16 cellular contexts compared by ENCODE assay signal in genomic region chr12:120737557-120738251, GRCh38. TPM values are rescaled to one million over a fixed set of nuclear protein-coding genes. Genes with fewer than 3 reads are reported as not detected.
DNase-seq lines count a peak whose midpoint lies in the region; ATAC-seq, FAIRE-seq and TF ChIP-seq lines count a peak whose summit lies in the region.
"Had no signal": no experiment of that assay in that cellular context is flagged by ENCODE, and none has a peak within 500 bp of the region (broad histone marks: within the 10 kb centered on the region; RNA-seq: fewer than 3 reads in every experiment).

No MANE protein-coding gene starts in this region.

- no peaks in the 10 kb centered on the region for H3K79me2 ChIP-seq in GM12878 (ENCODE audit: control insufficient read depth, insufficient read depth, low read length)

- no peak for FAIRE-seq in GM12878 (lab: Jason Lieb, UNC)

- ATAC-seq in GM12878 (peak; percentile 72), GM18502 (IDR thresholded peaks at IDR 0.05; ENCODE audit: poor library complexity, unreplicated experiment) (no peak), HG02678 (IDR thresholded peaks at IDR 0.05; ENCODE audit: unreplicated experiment) (no peak)

- no peak for TF ChIP-seq POLR2A in GM12878 (IDR thresholded peaks at IDR 0.05; ENCODE audit: low read depth, low read length)

- H3K4me1 ChIP-seq in HEK293 (ENCODE audit: control insufficient read depth, insufficient read depth, low read length) (no peaks in the 10 kb centered on the region), GM12878 (ENCODE audit: control insufficient read depth, insufficient read depth, low read length) (no peaks in the 10 kb centered on the region)
- H3K4me1 ChIP-seq: Caco-2, HAP-1 had no signal

- H3K36me3 ChIP-seq in HEK293 (ENCODE audit: control insufficient read depth in 2 of 2, insufficient read depth in 1 of 2, low read length in 2 of 2), result peaks cover 0 to 27% of the 10 kb centered on the region in 2 experiments; a peak in 2 of 3 replicates
- no peaks in the 10 kb centered on the region for H3K36me3 ChIP-seq in GM12878 (ENCODE audit: control insufficient read depth in 2 of 2, insufficient read depth in 2 of 2, low read length in 1 of 2)
- no peaks in the 10 kb centered on the region for H3K36me3 ChIP-seq in kidney epithelial cell (ENCODE audit: control insufficient read depth, insufficient read depth, low read length)
- H3K36me3 ChIP-seq: HAP-1 had no signal

- 0 out of 2 replicates have a peak, but pooled peaks have one; percentile 7 for TF ChIP-seq RAD21 in GM12878 (IDR thresholded peaks at IDR 0.05; ENCODE audit: insufficient read depth, low read depth, low read length)

- no peaks in the 10 kb centered on the region for H3K9me3 ChIP-seq in HEK293 (ENCODE audit: control insufficient read depth, insufficient read depth, low read depth, low read length)
- no peaks in the 10 kb centered on the region for H3K9me3 ChIP-seq in GM12878 (replicated peaks; ENCODE audit: control insufficient read depth, insufficient read depth, low read length)
- H3K9me3 ChIP-seq: adrenal gland, Caco-2, HAP-1 had no signal

- CTCF ChIA-PET in HEK293 (lab: Yijun Ruan, JAX) (interaction anchor here (0.5 to 2.0 kb wide), 3 partner anchors 226 to 800 kb away, joined by 3 to 5 read pairs (median 4); no protein-coding TSS in a partner anchor), GM12878 (lab: Yijun Ruan, JAX) (interaction anchor here (1.5 kb wide), 1 partner anchor 234 kb away, joined by 5 read pairs; no protein-coding TSS in a partner anchor)

- TF ChIP-seq EP300 in GM12878 (IDR thresholded peaks at IDR 0.05; ENCODE audit: borderline replicate concordance in 1 of 2, control insufficient read depth in 1 of 2, low read depth in 2 of 2, low read length in 2 of 2), result no peak

- SMC1A ChIA-PET in GM12878 (lab: Charles Lee; ENCODE audit: uncharacterized antibody, unreplicated experiment), result no interaction called here

- DNase-seq in AG09309 (ENCODE audit: low read depth), result no peak
- DNase-seq in GM12878 (ENCODE audit: low read depth, low spot score), result no peak
- no peak for DNase-seq in kidney epithelial cell (ENCODE audit: low read depth)
- no peak for DNase-seq in stimulated activated naive CD4-positive, alpha-beta T cell treated with Interleukin-2 at 50 U/mL for 16 hours (lab: John Stamatoyannopoulos, UW)
- no peak for DNase-seq in COLO668 (lab: John Stamatoyannopoulos, UW; ENCODE audit: unreplicated experiment)
- DNase-seq: activated CD8-positive, alpha-beta memory T cell treated with anti-CD3 and anti-CD28 coated beads, Interleukin-2, amount 50 U/mL, for 48 hours; adrenal gland; Caco-2; effector memory CD4-positive, alpha-beta T cell; NCI-H1105; SIG-M5; stimulated activated CD4-positive, alpha-beta T cell treated with anti-CD3 and anti-CD28 coated beads, Interleukin-4, amount 100 ng/mL, for 24 hours had no signal

- WGBS in GM12878 (ENCODE audit: insufficient coverage, insufficient replicate concordance, low lambda C conversion rate, missing lambda C conversion rate), result 83% methylated on average over 20 of the region's 25 CpGs

- in situ Hi-C loops in GM12878 (cut with MboI), result no loop called here

- H3K27ac ChIP-seq in HEK293 (ENCODE audit: extremely low read depth, low read depth, low read length) (no peak overlapping the region), GM12878 (ENCODE audit: control insufficient read depth, insufficient read depth) (no peak overlapping the region)
- H3K27ac ChIP-seq: adrenal gland had no signal

- H3K4me2 ChIP-seq in GM12878 (ENCODE audit: control insufficient read depth, insufficient read depth), result no peak overlapping the region

- H3K4me3 ChIP-seq in AG09309 (ENCODE audit: control insufficient read depth, low read depth, low read length) (no peak overlapping the region), HEK293 (ENCODE audit: low read depth, low read length) (no peak overlapping the region), GM12878 (no peak overlapping the region), kidney epithelial cell (ENCODE audit: low read depth, low read length) (no peak overlapping the region)
- H3K4me3 ChIP-seq: adrenal gland, HAP-1 had no signal

- RAD21 ChIA-PET in GM12878 (lab: Charles Lee; ENCODE audit: unreplicated experiment), result interaction anchor here (0.7 kb wide), 1 partner anchor 234 kb away, joined by 3 read pairs; no protein-coding TSS in a partner anchor

- H2AFZ ChIP-seq in GM12878 (ENCODE audit: control insufficient read depth, low read depth, low read length), result no peak overlapping the region

- H4K20me1 ChIP-seq in GM12878 (ENCODE audit: control insufficient read depth, insufficient read depth), result no peaks in the 10 kb centered on the region

- no peaks in the 10 kb centered on the region for H3K27me3 ChIP-seq in GM12878 (replicated peaks in 1 of 2; ENCODE audit: control insufficient read depth in 2 of 2, insufficient read depth in 2 of 2, low read length in 1 of 2)
- no peaks in the 10 kb centered on the region for H3K27me3 ChIP-seq in kidney epithelial cell (ENCODE audit: control insufficient read depth, insufficient read depth, low read length)
- H3K27me3 ChIP-seq: adrenal gland had no signal

- H3K9ac ChIP-seq in GM12878 (ENCODE audit: control insufficient read depth, insufficient read depth, low read length), result no peak overlapping the region

- POLR2A ChIA-PET in HEK293 (lab: Yijun Ruan, JAX) (no interaction called here), GM12878 (lab: Charles Lee) (no interaction called here)

- TF ChIP-seq CTCF in AG09309 (IDR thresholded peaks at IDR 0.05; ENCODE audit: control insufficient read depth, insufficient read depth, low read depth, low read length, missing control alignments) (peak; percentile 39), HEK293 (tag by site-specific recombination; IDR thresholded peaks at IDR 0.05) (no peak), GM12878 (IDR thresholded peaks at IDR 0.05 in 2 of 3, conservative IDR thresholded peaks at IDR 0.05 in 1 of 3; ENCODE audit: control insufficient read depth in 2 of 3, extremely low read depth in 1 of 3, insufficient read depth in 1 of 3, low read depth in 3 of 3, low read length in 3 of 3) (peak in 1 of 3 experiments; percentile 7; a peak in 1 of 6 replicates), kidney epithelial cell (IDR thresholded peaks at IDR 0.05; ENCODE audit: insufficient read depth, low read length, poor library complexity, severe bottlenecking) (peak; percentile 27)

- intact Hi-C loops in GM12878 (cut with micrococcal nuclease; ENCODE audit: unreplicated experiment), result no loop called here

- no TSS peak for BruUV-seq in GM12878 (replicated peaks; lab: Mats Ljungman, UMichigan)

RNA-seq across cellular contexts. Expression of gene ACADS, which starts 12.1 kb away (rescaled TPM):
- 7.3 and 9.4 TPM in 2 replicates for total RNA-seq in GM12878 (2013; cell fraction: nucleolus; rRNA removed)
- total RNA-seq in GM12878 (2014; rRNA removed) (17.1 and 18.1 TPM in 2 replicates), GM12878 (2014; rRNA removed; fragmentation: Illumina TruSeq; extraction: Trizol) (4.1 and 5.0 TPM in 2 replicates), GM12878 (2021) (14.7 and 15.4 TPM in 2 replicates), kidney epithelial cell (15.9 and 20.0 TPM in 2 replicates)
- 3.6 TPM for polyA plus RNA-seq in GM12878 (2011; ENCODE audit: low read depth)
- polyA plus RNA-seq in GM12878 (2011; rRNA removed) (2.6 and 5.0 TPM in 2 replicates), GM12878 (2014; fragmentation: Illumina TruSeq; extraction: Trizol) (0.40 and 2.4 TPM in 2 replicates), GM12878 (2014; fragmentation: Nextera tagmentation; extraction: Ambion mirVana) (under 1 TPM; 0.05 to 0.38 TPM), GM12878 (2014; rRNA removed) (15.3 and 16.0 TPM in 2 replicates), GM12878 (2016; fragmentation: Nextera tagmentation; extraction: Ambion mirVana) (10 to 100 TPM; 16.5 to 18.1 TPM)
- polyA plus RNA-seq in GM12878 (2011; cell fraction: cytosol; rRNA removed), result 8.0 and 11.7 TPM in 2 replicates
- polyA plus RNA-seq in GM12878 (2011; cell fraction: nucleus; rRNA removed), result 22.4 and 23.8 TPM in 2 replicates
- polyA plus RNA-seq in GM12878 (2012), result 14.1 and 16.9 TPM in 2 replicates
- 1.4 and 6.0 TPM in 2 replicates for polyA minus RNA-seq in GM12878 (2011; rRNA and poly(A)+ RNA removed)
- polyA minus RNA-seq in GM12878 (2011; cell fraction: cytosol; rRNA and poly(A)+ RNA removed), result 3.6 TPM in 2 replicates
- 4.0 and 4.1 TPM in 2 replicates for polyA minus RNA-seq in GM12878 (2011; cell fraction: nucleus; rRNA and poly(A)+ RNA removed)

RNA-seq across cellular contexts. Expression of gene UNC119B, which starts 27.4 kb away (rescaled TPM):
- 19.8 and 23.2 TPM in 2 replicates for total RNA-seq in GM12878 (2013; cell fraction: nucleolus; rRNA removed)
- 8.7 and 10.3 TPM in 2 replicates for total RNA-seq in GM12878 (2014; rRNA removed)
- 10.1 and 10.6 TPM in 2 replicates for total RNA-seq in GM12878 (2014; rRNA removed; fragmentation: Illumina TruSeq; extraction: Trizol)
- 22.4 and 23.3 TPM in 2 replicates for total RNA-seq in GM12878 (2021)
- polyA plus RNA-seq in GM12878 (2011; ENCODE audit: low read depth), result 13.1 TPM
- 31.5 and 31.7 TPM in 2 replicates for polyA plus RNA-seq in GM12878 (2011; rRNA removed)
- polyA plus RNA-seq in GM12878 (2011; cell fraction: cytosol; rRNA removed), result 27.5 and 28.4 TPM in 2 replicates
- polyA plus RNA-seq in GM12878 (2011; cell fraction: nucleus; rRNA removed), result 35.2 and 38.9 TPM in 2 replicates
- polyA plus RNA-seq in GM12878 (2012), result 13.6 and 16.4 TPM in 2 replicates
- polyA plus RNA-seq in GM12878 (2014; fragmentation: Illumina TruSeq; extraction: Trizol), result 16.3 and 17.9 TPM in 2 replicates
- 1 to 10 TPM; 4.3 to 8.5 TPM for polyA plus RNA-seq in GM12878 (2014; fragmentation: Nextera tagmentation; extraction: Ambion mirVana)
- polyA plus RNA-seq in GM12878 (2014; rRNA removed), result 20.8 and 23.9 TPM in 2 replicates
- polyA plus RNA-seq in GM12878 (2016; fragmentation: Nextera tagmentation; extraction: Ambion mirVana), result 1 to 10 TPM; 5.9 to 7.6 TPM
- 27.7 and 28.8 TPM in 2 replicates for polyA minus RNA-seq in GM12878 (2011; rRNA and poly(A)+ RNA removed)
- 6.5 and 10.8 TPM in 2 replicates for polyA minus RNA-seq in GM12878 (2011; cell fraction: cytosol; rRNA and poly(A)+ RNA removed)
- 13.2 and 18.2 TPM in 2 replicates for polyA minus RNA-seq in GM12878 (2011; cell fraction: nucleus; rRNA and poly(A)+ RNA removed)
- total RNA-seq in kidney epithelial cell, result 22.8 and 29.4 TPM in 2 replicates

RNA-seq across cellular contexts. Expression of gene MLEC, which starts 50.8 kb away (rescaled TPM):
- 172 and 187 TPM in 2 replicates for total RNA-seq in GM12878 (2013; cell fraction: nucleolus; rRNA removed)
- total RNA-seq in GM12878 (2014; rRNA removed) (76.4 and 84.6 TPM in 2 replicates), GM12878 (2014; rRNA removed; fragmentation: Illumina TruSeq; extraction: Trizol) (95.2 and 99.8 TPM in 2 replicates), GM12878 (2021) (131 and 140 TPM in 2 replicates), kidney epithelial cell (78.0 and 82.3 TPM in 2 replicates)
- polyA plus RNA-seq in GM12878 (2011; ENCODE audit: low read depth), result 46.5 TPM
- polyA plus RNA-seq in GM12878 (2011; rRNA removed) (149 and 154 TPM in 2 replicates), GM12878 (2014; fragmentation: Illumina TruSeq; extraction: Trizol) (107 and 152 TPM in 2 replicates), GM12878 (2014; fragmentation: Nextera tagmentation; extraction: Ambion mirVana) (10 to 100 TPM; 26.7 to 28.2 TPM), GM12878 (2014; rRNA removed) (61.4 and 64.4 TPM in 2 replicates), GM12878 (2016; fragmentation: Nextera tagmentation; extraction: Ambion mirVana) (100 to 1,000 TPM; 158 to 172 TPM)
- polyA plus RNA-seq in GM12878 (2011; cell fraction: cytosol; rRNA removed), result 87.9 and 96.6 TPM in 2 replicates
- polyA plus RNA-seq in GM12878 (2011; cell fraction: nucleus; rRNA removed), result 76.3 and 77.4 TPM in 2 replicates
- 66.0 and 70.2 TPM in 2 replicates for polyA plus RNA-seq in GM12878 (2012)
- polyA minus RNA-seq in GM12878 (2011; rRNA and poly(A)+ RNA removed), result 107 and 156 TPM in 2 replicates
- polyA minus RNA-seq in GM12878 (2011; cell fraction: cytosol; rRNA and poly(A)+ RNA removed), result 37.3 and 47.4 TPM in 2 replicates
- 22.4 and 24.8 TPM in 2 replicates for polyA minus RNA-seq in GM12878 (2011; cell fraction: nucleus; rRNA and poly(A)+ RNA removed)
